Comparison of ENCODE assay signal across 18 cellular contexts in the genomic region with DNA sequence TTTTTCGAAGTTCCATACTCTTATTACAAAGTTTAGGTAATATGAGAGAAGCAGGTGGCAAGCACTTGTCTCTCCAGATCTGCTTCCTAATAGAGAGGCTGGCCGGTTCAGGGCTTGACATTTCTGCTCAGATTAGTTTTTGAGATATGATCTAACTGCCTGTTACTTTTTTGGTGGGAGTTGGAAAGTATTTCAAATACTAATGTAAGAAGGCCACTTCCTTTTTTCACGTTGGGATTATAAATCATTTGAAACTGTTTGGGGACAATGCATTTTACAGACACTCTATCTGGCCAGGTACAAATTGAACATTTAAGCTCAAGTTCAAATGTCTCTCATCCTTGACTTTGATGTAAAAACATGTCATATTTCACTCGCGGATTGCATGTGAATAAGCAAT.
"Had no signal": no experiment of that assay in that cellular context is flagged by ENCODE, and none has a peak within 500 bp of the region (broad histone marks: within the 10 kb centered on the region; RNA-seq: fewer than 3 reads in every experiment).

No MANE protein-coding gene starts in this region.

- H3K27ac Mint-ChIP-seq: activated CD4-positive, alpha-beta T cell treated with anti-CD3 and anti-CD28 coated beads, Interleukin-2, amount 10 ng/mL, durations not matched to agents 7 days and 5 days; activated T-cell treated with anti-CD3 and anti-CD28 coated beads, Interleukin-2, amount 50 U/mL, for 72 hours; mesothelial cell of epicardium; T-helper 2 cell treated with Interferon-gamma antibody and Interleukin-4, amounts not matched to agents 5 μg/mL and 100 μg/mL, for 36 hours had no signal

- H3K9me3 ChIP-seq: gastrocnemius medialis had no signal

- H3K36me3 Mint-ChIP-seq: mesothelial cell of epicardium had no signal

- DNase-seq: activated CD4-positive, alpha-beta T cell treated with anti-CD3 and anti-CD28 coated beads, Interleukin-2, amount 10 ng/mL, durations not matched to agents 7 days and 5 days; activated CD8-positive, alpha-beta memory T cell treated with anti-CD3 and anti-CD28 coated beads, Interleukin-2, amount 50 U/mL, for 4 hours; activated effector memory CD4-positive, alpha-beta T cell treated with anti-CD3 and anti-CD28 coated beads, Interleukin-2, amount 50 U/mL, for 16 hours; activated naive CD4-positive, alpha-beta T cell treated with anti-CD3 and anti-CD28 coated beads, Interleukin-2, amount 50 U/mL, for 16 hours; activated T-cell treated with anti-CD3 and anti-CD28 coated beads, Interleukin-2, amount 50 U/mL, for 72 hours; cerebellar nuclear complex; effector CD8-positive, alpha-beta T cell; gastrocnemius medialis; head of caudate nucleus; kidney; occipital lobe; posterior cingulate gyrus; spleen; stimulated activated naive B cell treated with anti-CD40 and anti-IgM and Interleukin-4, amounts not matched to agents 10 μg/mL and 1 μg/mL and 100 μg/mL, for 72 hours had no signal

- H3K4me3 ChIP-seq: ascending aorta, breast epithelium, gastrocnemius medialis, spleen had no signal

- H3K4me3 Mint-ChIP-seq: activated CD4-positive, alpha-beta T cell treated with anti-CD3 and anti-CD28 coated beads, Interleukin-2, amount 10 ng/mL, durations not matched to agents 7 days and 5 days; activated T-cell treated with anti-CD3 and anti-CD28 coated beads, Interleukin-2, amount 50 U/mL, for 72 hours; mesothelial cell of epicardium; T-helper 2 cell treated with Interferon-gamma antibody and Interleukin-4, amounts not matched to agents 5 μg/mL and 100 μg/mL, for 36 hours had no signal

- H3K27ac ChIP-seq: ascending aorta, breast epithelium, gastrocnemius medialis had no signal

- FAIRE-seq: kidney had no signal

- H3K27me3 ChIP-seq: ascending aorta, breast epithelium, gastrocnemius medialis had no signal

- H3K27me3 Mint-ChIP-seq: activated CD4-positive, alpha-beta T cell treated with anti-CD3 and anti-CD28 coated beads, Interleukin-2, amount 10 ng/mL, durations not matched to agents 7 days and 5 days; stimulated activated naive B cell treated with anti-CD40 and anti-IgM and Interleukin-4, amounts not matched to agents 10 μg/mL and 1 μg/mL and 100 μg/mL, for 72 hours had no signal

- H3K36me3 ChIP-seq: ascending aorta, breast epithelium, gastrocnemius medialis, spleen had no signal

- H3K4me1 ChIP-seq: ascending aorta, breast epithelium, gastrocnemius medialis had no signal
